ENCODE assay signal across 10 cellular contexts in genomic region chr17:75684924-75685323, GRCh38. TPM values are rescaled to one million over a fixed set of nuclear protein-coding genes. Genes with fewer than 3 reads are reported as not detected.
A peak's percentile ranks its signal among the peaks of the same experiment; 100 is the strongest.
DNase-seq lines count a peak whose midpoint lies in the region; ATAC-seq, FAIRE-seq and TF ChIP-seq lines count a peak whose summit lies in the region.
"Had no signal": no experiment of that assay in that cellular context is flagged by ENCODE, and none has a peak within 500 bp of the region (broad histone marks: within the 10 kb centered on the region; RNA-seq: fewer than 3 reads in every experiment).

No MANE protein-coding gene starts in this region.

- H2BK15ac ChIP-seq in H9 (ENCODE audit: low read depth, low read length) = no peak overlapping the region

- no peak overlapping the region for H3K27ac ChIP-seq in H9 (ENCODE audit: insufficient read length, low read depth, low read length)
- no peak overlapping the region for H3K27ac ChIP-seq in GM12878 (ENCODE audit: control insufficient read depth, insufficient read depth)
- H3K27ac ChIP-seq in ascending aorta = no peak overlapping the region

- H3K9ac ChIP-seq in H9 (ENCODE audit: extremely low read depth, insufficient read length, low read length) (no peak overlapping the region), GM12878 (ENCODE audit: control insufficient read depth, insufficient read depth, low read length) (no peak overlapping the region)

- no peak overlapping the region for H2BK12ac ChIP-seq in H9 (ENCODE audit: insufficient read length, low read depth, low read length)

- no peaks in the 10 kb centered on the region for H3K4me1 ChIP-seq in H9 (ENCODE audit: insufficient read depth, low read length)
- peaks cover 43% of the 10 kb centered on the region for H3K4me1 ChIP-seq in GM12878 (ENCODE audit: control insufficient read depth, insufficient read depth, low read length)
- no peaks in the 10 kb centered on the region for H3K4me1 ChIP-seq in ascending aorta

- intact Hi-C loops in GM12878 (cut with micrococcal nuclease; ENCODE audit: unreplicated experiment) = no loop called here
- intact Hi-C loops in ascending aorta (cut with DNase I) = no loop called here

- no peaks in the 10 kb centered on the region for H3K23me2 ChIP-seq in H9 (ENCODE audit: insufficient read length, low read depth, low read length, poor library complexity, severe bottlenecking)

- FAIRE-seq in GM12878 (lab: Jason Lieb, UNC) = no peak
- no peak for FAIRE-seq in H54 (lab: Jason Lieb, UNC)
- FAIRE-seq: colon had no signal

- H3K4me1 Mint-ChIP-seq in H9 = peaks cover 5 to 14% of the 10 kb centered on the region in 2 experiments
- peaks cover 62% of the 10 kb centered on the region for H3K4me1 Mint-ChIP-seq in stimulated activated memory B cell treated with anti-CD40 and anti-IgM and Interleukin-4, amounts not matched to agents 10 μg/mL and 1 μg/mL and 100 μg/mL, for 72 hours

- SMC1A ChIA-PET in GM12878 (lab: Charles Lee; ENCODE audit: uncharacterized antibody, unreplicated experiment) = no interaction called here

- H2BK120ac ChIP-seq in H9 (ENCODE audit: low read depth, low read length, poor library complexity, severe bottlenecking) = no peak overlapping the region

- H3K4me2 ChIP-seq in H9 (ENCODE audit: insufficient read depth, insufficient read length, low read length) (no peak overlapping the region), GM12878 (ENCODE audit: control insufficient read depth, insufficient read depth) (peak overlapping the region; percentile 9; the same call in 1 of the 2 replicates)

- no peaks in the 10 kb centered on the region for H3K27me3 ChIP-seq in H9 (ENCODE audit: insufficient read depth, low read length)
- H3K27me3 ChIP-seq in GM12878 (replicated peaks in 1 of 2; ENCODE audit: control insufficient read depth in 2 of 2, insufficient read depth in 2 of 2, low read length in 1 of 2) = no peaks in the 10 kb centered on the region
- H3K27me3 ChIP-seq in ascending aorta = no peaks in the 10 kb centered on the region

- no CpG with 5 or more reads among the region's 7 CpGs for WGBS in H9 (ENCODE audit: extremely low coverage, insufficient read length, low lambda C conversion rate)
- 79% methylated on average over 7 of the region's 7 CpGs for WGBS in GM12878 (ENCODE audit: insufficient coverage, insufficient replicate concordance, low lambda C conversion rate, missing lambda C conversion rate)

- in situ Hi-C loops in GM12878 (cut with MboI) = no loop called here

- TF ChIP-seq CTCF in H9 (conservative IDR thresholded peaks at IDR 0.05) (no peak), GM12878 (IDR thresholded peaks at IDR 0.05 in 2 of 3, conservative IDR thresholded peaks at IDR 0.05 in 1 of 3; ENCODE audit: control insufficient read depth in 2 of 3, extremely low read depth in 1 of 3, insufficient read depth in 1 of 3, low read depth in 3 of 3, low read length in 3 of 3) (no peak), ascending aorta (IDR thresholded peaks at IDR 0.05) (no peak)

- DNase-seq in H9 = no peak
- DNase-seq in GM12878 (ENCODE audit: low read depth, low spot score) = no peak
- DNase-seq in kidney tubule cell (ENCODE audit: low spot score) = peak; percentile 23
- no peak for DNase-seq in ecto neural progenitor cell (ENCODE audit: low spot score)
- DNase-seq in H54 (ENCODE audit: insufficient read length, low spot score) = no peak
- no peak for DNase-seq in ascending aorta (ENCODE audit: low spot score in 2 of 2)
- DNase-seq: Kasumi-1 had no signal

- POLR2A ChIA-PET in GM12878 (lab: Charles Lee) = no interaction called here

- H3K36me3 Mint-ChIP-seq in H9 (ENCODE audit: insufficient read depth in 1 of 3, low read depth in 3 of 3) = peaks cover 0 to 15% (median 8%) of the 10 kb centered on the region in 3 experiments; a peak in 5 of 7 replicates
- H3K36me3 Mint-ChIP-seq in stimulated activated memory B cell treated with anti-CD40 and anti-IgM and Interleukin-4, amounts not matched to agents 10 μg/mL and 1 μg/mL and 100 μg/mL, for 72 hours = peaks cover 30% of the 10 kb centered on the region

- H3K14ac ChIP-seq in H9 (ENCODE audit: insufficient read depth, low read length) = no peak overlapping the region

- H3K4ac ChIP-seq in H9 (ENCODE audit: low read depth, low read length) = no peak overlapping the region

- H4K20me1 ChIP-seq in H9 (ENCODE audit: control insufficient read depth, insufficient read depth, insufficient read length) = no peaks in the 10 kb centered on the region
- H4K20me1 ChIP-seq in GM12878 (ENCODE audit: control insufficient read depth, insufficient read depth) = no peaks in the 10 kb centered on the region

- H4K91ac ChIP-seq in H9 (ENCODE audit: insufficient read length, low read depth, low read length) = no peak overlapping the region

- RAD21 ChIA-PET in GM12878 (lab: Charles Lee; ENCODE audit: unreplicated experiment) = interaction anchor here (1.2 to 3.5 kb wide), 2 partner anchors 64 to 69 kb away, joined by 4 to 21 read pairs; no protein-coding TSS in a partner anchor

- no peak overlapping the region for H2BK5ac ChIP-seq in H9 (ENCODE audit: insufficient read length, low read length)

- H3K9me3 ChIP-seq in H9 (ENCODE audit: control insufficient read depth, low read depth, low read length) = no peaks in the 10 kb centered on the region
- no peaks in the 10 kb centered on the region; the same call in 2 of the 3 replicates for H3K9me3 ChIP-seq in GM12878 (replicated peaks; ENCODE audit: control insufficient read depth, insufficient read depth, low read length)
- no peaks in the 10 kb centered on the region for H3K9me3 ChIP-seq in ascending aorta

- H4K5ac ChIP-seq in H9 (ENCODE audit: insufficient read length, low read depth, low read length) = no peak overlapping the region

- H3K9me3 Mint-ChIP-seq in H9 = no peaks in the 10 kb centered on the region
- no peaks in the 10 kb centered on the region for H3K9me3 Mint-ChIP-seq in stimulated activated memory B cell treated with anti-CD40 and anti-IgM and Interleukin-4, amounts not matched to agents 10 μg/mL and 1 μg/mL and 100 μg/mL, for 72 hours

- H3T11ph ChIP-seq in H9 (ENCODE audit: low read length) = no peak overlapping the region

- no peak overlapping the region for H4K8ac ChIP-seq in H9 (replicated peaks; ENCODE audit: insufficient read length, low read depth, low read length)

- H2BK20ac ChIP-seq in H9 (ENCODE audit: low read depth, low read length, poor library complexity, severe bottlenecking) = no peak overlapping the region

- H2AFZ ChIP-seq in H9 (ENCODE audit: low read length) (no peak overlapping the region), GM12878 (ENCODE audit: control insufficient read depth, low read depth, low read length) (no peak overlapping the region)

- TF ChIP-seq RAD21 in GM12878 (IDR thresholded peaks at IDR 0.05; ENCODE audit: insufficient read depth, low read depth, low read length) = no peak

- H3K79me1 ChIP-seq in H9 (ENCODE audit: insufficient read depth, low read depth, low read length, poor library complexity, severe bottlenecking) = peaks cover 2% of the 10 kb centered on the region

- no peak overlapping the region for H3K56ac ChIP-seq in H9 (ENCODE audit: insufficient read length, low read depth, low read length)

- H3K27ac Mint-ChIP-seq in H9 = peak overlapping the region in 2 of 3 experiments; percentile 58 to 73; a peak in 3 of 7 replicates
- H3K27ac Mint-ChIP-seq in stimulated activated memory B cell treated with anti-CD40 and anti-IgM and Interleukin-4, amounts not matched to agents 10 μg/mL and 1 μg/mL and 100 μg/mL, for 72 hours = peak overlapping the region; percentile 90

- TF ChIP-seq POLR2A in GM12878 (IDR thresholded peaks at IDR 0.05; ENCODE audit: low read depth, low read length) = no peak
- no peak for TF ChIP-seq POLR2A in H54 (IDR thresholded peaks at IDR 0.05; ENCODE audit: low read depth, low read length)

- H3K27me3 Mint-ChIP-seq in H9 (ENCODE audit: low read depth) = no peaks in the 10 kb centered on the region
- no peaks in the 10 kb centered on the region for H3K27me3 Mint-ChIP-seq in stimulated activated memory B cell treated with anti-CD40 and anti-IgM and Interleukin-4, amounts not matched to agents 10 μg/mL and 1 μg/mL and 100 μg/mL, for 72 hours

- no peak overlapping the region for H3K4me3 Mint-ChIP-seq in H9
- H3K4me3 Mint-ChIP-seq in stimulated activated memory B cell treated with anti-CD40 and anti-IgM and Interleukin-4, amounts not matched to agents 10 μg/mL and 1 μg/mL and 100 μg/mL, for 72 hours = no peak overlapping the region

- ATAC-seq in GM12878 (no peak), GM21447 (IDR thresholded peaks at IDR 0.05; ENCODE audit: unreplicated experiment) (no peak)
- no peak for ATAC-seq in stimulated activated memory B cell treated with anti-CD40 and anti-IgM and Interleukin-4, amounts not matched to agents 10 μg/mL and 1 μg/mL and 100 μg/mL, for 72 hours

- no peak overlapping the region for H3K4me3 ChIP-seq in GM12878
- H3K4me3 ChIP-seq in ascending aorta = no peak overlapping the region

- H3K79me2 ChIP-seq in H9 (ENCODE audit: insufficient read depth, low read length) = peaks cover 1% of the 10 kb centered on the region; the same call in 1 of the 2 replicates
- peaks cover 45% of the 10 kb centered on the region for H3K79me2 ChIP-seq in GM12878 (ENCODE audit: control insufficient read depth, insufficient read depth, low read length)

- TF ChIP-seq EP300 in GM12878 (IDR thresholded peaks at IDR 0.05; ENCODE audit: borderline replicate concordance in 1 of 2, control insufficient read depth in 1 of 2, low read depth in 2 of 2, low read length in 2 of 2) = no peak

- no TSS peak for BruUV-seq in GM12878 (replicated peaks; lab: Mats Ljungman, UMichigan)

- H2AK5ac ChIP-seq in H9 (ENCODE audit: insufficient read length, low read length) = no peak overlapping the region

- no peak overlapping the region for H3K23ac ChIP-seq in H9 (ENCODE audit: insufficient read length, low read depth, low read length)

- peaks cover 0 to 20% of the 10 kb centered on the region in 2 experiments; a peak in 2 of 4 replicates for H3K36me3 ChIP-seq in GM12878 (ENCODE audit: control insufficient read depth in 2 of 2, insufficient read depth in 2 of 2, low read length in 1 of 2)
- peaks cover 0 to 4% of the 10 kb centered on the region in 2 donors for H3K36me3 ChIP-seq in ascending aorta

- CTCF ChIA-PET in GM12878 (lab: Yijun Ruan, JAX) = interaction anchor here (0.9 to 13.2 kb wide), 7 partner anchors 9 to 68 kb away, joined by 3 to 134 read pairs (median 10); no protein-coding TSS in a partner anchor

- H3K18ac ChIP-seq in H9 (ENCODE audit: insufficient read length, low read depth, low read length) = no peak overlapping the region

RNA-seq across cellular contexts. Expression of gene SAP30BP, which starts 17.8 kb away (rescaled TPM):
- 82.6 and 89.7 TPM in 2 replicates for total RNA-seq in H9 (2021)
- 99.0 and 115 TPM in 2 replicates for total RNA-seq in GM12878 (2013; cell fraction: nucleolus; rRNA removed)
- 57.9 and 61.9 TPM in 2 replicates for total RNA-seq in GM12878 (2014; rRNA removed)
- 67.7 and 71.2 TPM in 2 replicates for total RNA-seq in GM12878 (2014; rRNA removed; fragmentation: Illumina TruSeq; extraction: Trizol)
- total RNA-seq in GM12878 (2021) = 76.8 and 89.3 TPM in 2 replicates
- polyA plus RNA-seq in GM12878 (2011; ENCODE audit: low read depth) = 40.6 TPM
- polyA plus RNA-seq in GM12878 (2011; rRNA removed) = 73.7 and 77.4 TPM in 2 replicates
- 90.9 and 110 TPM in 2 replicates for polyA plus RNA-seq in GM12878 (2011; cell fraction: cytosol; rRNA removed)
- polyA plus RNA-seq in GM12878 (2011; cell fraction: nucleus; rRNA removed) = 309 and 339 TPM in 2 replicates
- 64.2 and 66.5 TPM in 2 replicates for polyA plus RNA-seq in GM12878 (2012)
- 97.8 and 100 TPM in 2 replicates for polyA plus RNA-seq in GM12878 (2014; fragmentation: Illumina TruSeq; extraction: Trizol)
- 100 to 1,000 TPM; 149 to 166 TPM for polyA plus RNA-seq in GM12878 (2014; fragmentation: Nextera tagmentation; extraction: Ambion mirVana)
- polyA plus RNA-seq in GM12878 (2014; rRNA removed) = 87.7 and 91.2 TPM in 2 replicates
- polyA plus RNA-seq in GM12878 (2016; fragmentation: Nextera tagmentation; extraction: Ambion mirVana) = 100 to 1,000 TPM; 107 to 116 TPM
- 50.5 and 57.8 TPM in 2 replicates for polyA minus RNA-seq in GM12878 (2011; rRNA and poly(A)+ RNA removed)
- polyA minus RNA-seq in GM12878 (2011; cell fraction: cytosol; rRNA and poly(A)+ RNA removed) = 19.1 and 32.4 TPM in 2 replicates
- polyA minus RNA-seq in GM12878 (2011; cell fraction: nucleus; rRNA and poly(A)+ RNA removed) = 33.9 and 65.3 TPM in 2 replicates
- total RNA-seq in ascending aorta = 70.9 TPM

RNA-seq across cellular contexts. Expression of gene RECQL5, which starts 18.0 kb away (rescaled TPM):
- total RNA-seq in H9 (2021) (40.0 and 40.1 TPM in 2 replicates), GM12878 (2014; rRNA removed) (22.3 and 26.8 TPM in 2 replicates), GM12878 (2014; rRNA removed; fragmentation: Illumina TruSeq; extraction: Trizol) (13.9 and 15.3 TPM in 2 replicates), GM12878 (2021) (30.0 and 32.1 TPM in 2 replicates), ascending aorta (7.6 TPM)
- total RNA-seq in GM12878 (2013; cell fraction: nucleolus; rRNA removed) = 112 and 142 TPM in 2 replicates
- polyA plus RNA-seq in GM12878 (2011; ENCODE audit: low read depth) = 13.1 TPM
- polyA plus RNA-seq in GM12878 (2011; rRNA removed) (10.5 and 15.2 TPM in 2 replicates), GM12878 (2014; fragmentation: Illumina TruSeq; extraction: Trizol) (11.2 and 18.0 TPM in 2 replicates), GM12878 (2014; fragmentation: Nextera tagmentation; extraction: Ambion mirVana) (1 to 10 TPM; 3.6 to 6.4 TPM), GM12878 (2014; rRNA removed) (26.6 and 30.6 TPM in 2 replicates), GM12878 (2016; fragmentation: Nextera tagmentation; extraction: Ambion mirVana) (10 to 100 TPM; 26.9 to 27.3 TPM)
- polyA plus RNA-seq in GM12878 (2011; cell fraction: cytosol; rRNA removed) = 15.7 and 17.6 TPM in 2 replicates
- polyA plus RNA-seq in GM12878 (2011; cell fraction: nucleus; rRNA removed) = 194 and 196 TPM in 2 replicates
- polyA plus RNA-seq in GM12878 (2012) = 28.1 and 34.0 TPM in 2 replicates
- polyA minus RNA-seq in GM12878 (2011; rRNA and poly(A)+ RNA removed) = 18.1 and 28.2 TPM in 2 replicates
- 8.1 and 13.6 TPM in 2 replicates for polyA minus RNA-seq in GM12878 (2011; cell fraction: cytosol; rRNA and poly(A)+ RNA removed)
- polyA minus RNA-seq in GM12878 (2011; cell fraction: nucleus; rRNA and poly(A)+ RNA removed) = 29.1 and 47.5 TPM in 2 replicates

RNA-seq across cellular contexts. Expression of gene ITGB4, which starts 36.3 kb away (rescaled TPM):
- total RNA-seq in H9 (2021) (3.9 and 5.3 TPM in 2 replicates), GM12878 (2014; rRNA removed) (0.05 and 0.06 TPM in 2 replicates), GM12878 (2014; rRNA removed; fragmentation: Illumina TruSeq; extraction: Trizol) (0.18 and 0.28 TPM in 2 replicates), GM12878 (2021) (1.6 and 1.9 TPM in 2 replicates), ascending aorta (152 TPM)
- 0.46 and 0.61 TPM in 2 replicates for total RNA-seq in GM12878 (2013; cell fraction: nucleolus; rRNA removed)
- polyA plus RNA-seq in GM12878 (2011; ENCODE audit: low read depth) = 0.33 TPM
- polyA plus RNA-seq in GM12878 (2011; rRNA removed) (0.20 and 0.39 TPM in 2 replicates), GM12878 (2014; fragmentation: Illumina TruSeq; extraction: Trizol) (0.10 TPM in 1 of 2 replicates, not detected in the other), GM12878 (2014; fragmentation: Nextera tagmentation; extraction: Ambion mirVana) (not detected), GM12878 (2014; rRNA removed) (0.35 and 0.44 TPM in 2 replicates), GM12878 (2016; fragmentation: Nextera tagmentation; extraction: Ambion mirVana) (under 1 TPM; 0.20 to 0.45 TPM)
- 0.24 and 0.27 TPM in 2 replicates for polyA plus RNA-seq in GM12878 (2011; cell fraction: cytosol; rRNA removed)
- polyA plus RNA-seq in GM12878 (2011; cell fraction: nucleus; rRNA removed) = 0.64 and 1.1 TPM in 2 replicates
- 1.3 TPM in 2 replicates for polyA plus RNA-seq in GM12878 (2012)
- polyA minus RNA-seq in GM12878 (2011; rRNA and poly(A)+ RNA removed) = 0.51 and 2.0 TPM in 2 replicates
- polyA minus RNA-seq in GM12878 (2011; cell fraction: cytosol; rRNA and poly(A)+ RNA removed) = 1.9 and 2.4 TPM in 2 replicates
- 1.8 and 2.7 TPM in 2 replicates for polyA minus RNA-seq in GM12878 (2011; cell fraction: nucleus; rRNA and poly(A)+ RNA removed)

RNA-seq across cellular contexts. Expression of gene SMIM5, which starts 51.7 kb away (rescaled TPM):
- total RNA-seq in H9 (2021) = 0.20 and 0.24 TPM in 2 replicates
- 0.38 and 0.61 TPM in 2 replicates for total RNA-seq in GM12878 (2013; cell fraction: nucleolus; rRNA removed)
- not detected in 2 replicates for total RNA-seq in GM12878 (2014; rRNA removed)
- total RNA-seq in GM12878 (2014; rRNA removed; fragmentation: Illumina TruSeq; extraction: Trizol) = not detected in 2 replicates
- total RNA-seq in GM12878 (2021) = not detected in 2 replicates
- polyA plus RNA-seq in GM12878 (2011; ENCODE audit: low read depth) = 0.07 TPM
- not detected in 2 replicates for polyA plus RNA-seq in GM12878 (2011; rRNA removed)
- polyA plus RNA-seq in GM12878 (2011; cell fraction: cytosol; rRNA removed) = not detected in 2 replicates
- 0.20 TPM in 1 of 2 replicates, not detected in the other for polyA plus RNA-seq in GM12878 (2011; cell fraction: nucleus; rRNA removed)
- polyA plus RNA-seq in GM12878 (2012) = 0.20 and 0.39 TPM in 2 replicates
- polyA plus RNA-seq in GM12878 (2014; fragmentation: Illumina TruSeq; extraction: Trizol) = not detected in 2 replicates
- not detected for polyA plus RNA-seq in GM12878 (2014; fragmentation: Nextera tagmentation; extraction: Ambion mirVana)
- 0.04 TPM in 1 of 2 replicates, not detected in the other for polyA plus RNA-seq in GM12878 (2014; rRNA removed)
- under 1 TPM; 0.08 to 0.11 TPM for polyA plus RNA-seq in GM12878 (2016; fragmentation: Nextera tagmentation; extraction: Ambion mirVana)
- polyA minus RNA-seq in GM12878 (2011; rRNA and poly(A)+ RNA removed) = not detected in 2 replicates
- polyA minus RNA-seq in GM12878 (2011; cell fraction: cytosol; rRNA and poly(A)+ RNA removed) = not detected in 2 replicates
- not detected in 2 replicates for polyA minus RNA-seq in GM12878 (2011; cell fraction: nucleus; rRNA and poly(A)+ RNA removed)
- total RNA-seq in ascending aorta = not detected

Comparison
In these comparisons a context has a peak if more than half of its experiments do, and no peak if none do; other contexts are left out.
1. RNA of gene ITGB4, which starts 36.3 kb away (total RNA-seq): 152 TPM in ascending aorta (single experiment); 3.9 to 5.3 TPM in H9 and 0.05 to 1.9 TPM in GM12878; every median in the first group is over 10 times any median in the second.